13 cellular contexts compared by ENCODE assay signal in the genomic region with DNA sequence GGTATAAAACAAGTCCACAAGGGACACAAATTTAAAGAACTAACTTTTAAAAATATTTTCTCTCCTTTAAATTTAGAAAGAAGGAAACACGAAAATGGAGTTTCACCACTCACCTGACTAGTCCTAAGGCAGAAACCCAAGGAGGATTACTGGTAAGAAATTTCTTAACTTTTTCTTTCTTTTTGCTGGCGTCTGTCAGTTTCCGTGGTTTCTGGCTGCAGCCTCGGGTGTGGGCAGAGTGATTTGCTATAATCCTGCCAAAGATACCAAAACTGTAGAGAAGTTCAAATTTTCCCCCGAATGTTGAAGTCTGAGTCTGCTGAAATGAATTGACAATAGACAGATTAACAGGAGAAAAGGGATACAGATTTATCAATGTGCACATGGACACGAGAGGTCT.
DNase-seq lines count a peak whose midpoint lies in the region; ATAC-seq lines count a peak whose summit lies in the region.
"Had no signal": no experiment of that assay in that cellular context is flagged by ENCODE, and none has a peak within 500 bp of the region (broad histone marks: within the 10 kb centered on the region; RNA-seq: fewer than 3 reads in every experiment).

No MANE protein-coding gene starts in this region.

- no peaks in the 10 kb centered on the region for H3K36me3 Mint-ChIP-seq in activated CD4-positive, alpha-beta memory T cell treated with anti-CD3 and anti-CD28 coated beads, Interleukin-2, amount 10 ng/mL, durations not matched to agents 7 days and 5 days (ENCODE audit: low read depth)
- no peaks in the 10 kb centered on the region for H3K36me3 Mint-ChIP-seq in natural killer cell treated with Interleukin-12 subunit alpha and Interleukin-12 subunit beta and Interleukin-15 and Interleukin-18, amount 100 ng/mL, for 72 hours

- H3K27ac Mint-ChIP-seq in activated CD4-positive, alpha-beta memory T cell treated with anti-CD3 and anti-CD28 coated beads, Interleukin-2, amount 10 ng/mL, durations not matched to agents 7 days and 5 days: no peak overlapping the region
- no peak overlapping the region for H3K27ac Mint-ChIP-seq in natural killer cell treated with Interleukin-12 subunit alpha and Interleukin-12 subunit beta and Interleukin-15 and Interleukin-18, amount 100 ng/mL, for 72 hours

- POLR2A ChIA-PET in activated CD4-positive, alpha-beta memory T cell treated with anti-CD3 and anti-CD28 coated beads, Interleukin-2, amount 10 ng/mL, durations not matched to agents 7 days and 5 days (lab: Charles Lee): no interaction called here

- no peaks in the 10 kb centered on the region for H3K4me1 Mint-ChIP-seq in activated CD4-positive, alpha-beta memory T cell treated with anti-CD3 and anti-CD28 coated beads, Interleukin-2, amount 10 ng/mL, durations not matched to agents 7 days and 5 days
- no peaks in the 10 kb centered on the region for H3K4me1 Mint-ChIP-seq in natural killer cell treated with Interleukin-12 subunit alpha and Interleukin-12 subunit beta and Interleukin-15 and Interleukin-18, amount 100 ng/mL, for 72 hours (ENCODE audit: low read depth in 2 of 2)

- ATAC-seq in GM18502 (IDR thresholded peaks at IDR 0.05; ENCODE audit: poor library complexity, unreplicated experiment) (peak; percentile 18), GM21619 (IDR thresholded peaks at IDR 0.05; ENCODE audit: unreplicated experiment) (peak; percentile 23), HG03565 (IDR thresholded peaks at IDR 0.05; ENCODE audit: unreplicated experiment) (peak; percentile 15)
- no peak for ATAC-seq in natural killer cell treated with Interleukin-12 subunit alpha and Interleukin-12 subunit beta and Interleukin-15 and Interleukin-18, amount 100 ng/mL, for 72 hours
- ATAC-seq: HCT116 had no signal

- CTCF ChIA-PET in activated CD4-positive, alpha-beta memory T cell treated with anti-CD3 and anti-CD28 coated beads, Interleukin-2, amount 10 ng/mL, durations not matched to agents 7 days and 5 days (lab: Charles Lee): no interaction called here

- H3K27me3 Mint-ChIP-seq in activated CD4-positive, alpha-beta memory T cell treated with anti-CD3 and anti-CD28 coated beads, Interleukin-2, amount 10 ng/mL, durations not matched to agents 7 days and 5 days: no peaks in the 10 kb centered on the region
- H3K27me3 Mint-ChIP-seq in natural killer cell treated with Interleukin-12 subunit alpha and Interleukin-12 subunit beta and Interleukin-15 and Interleukin-18, amount 100 ng/mL, for 72 hours: no peaks in the 10 kb centered on the region

- H3K4me3 Mint-ChIP-seq in activated CD4-positive, alpha-beta memory T cell treated with anti-CD3 and anti-CD28 coated beads, Interleukin-2, amount 10 ng/mL, durations not matched to agents 7 days and 5 days: no peak overlapping the region
- no peak overlapping the region for H3K4me3 Mint-ChIP-seq in natural killer cell treated with Interleukin-12 subunit alpha and Interleukin-12 subunit beta and Interleukin-15 and Interleukin-18, amount 100 ng/mL, for 72 hours

- DNase-seq in astrocyte of the hippocampus (ENCODE audit: low read depth, low spot score): peak; percentile 21
- no peak for DNase-seq in pons (ENCODE audit: low spot score)
- DNase-seq in NCI-H2227 (lab: John Stamatoyannopoulos, UW; ENCODE audit: unreplicated experiment): no peak
- DNase-seq in activated CD4-positive, alpha-beta memory T cell treated with anti-CD3 and anti-CD28 coated beads, Interleukin-2, amount 10 ng/mL, durations not matched to agents 7 days and 5 days: no peak
- DNase-seq in natural killer cell treated with Interleukin-12 subunit alpha and Interleukin-12 subunit beta and Interleukin-15 and Interleukin-18, amount 100 ng/mL, for 72 hours (ENCODE audit: low spot score): no peak
- DNase-seq: activated naive CD4-positive, alpha-beta T cell treated with Interleukin-2 at 50 U/mL for 16 hours; caudate nucleus; NCI-H187; NCI-H69 had no signal

- H3K9me3 Mint-ChIP-seq in activated CD4-positive, alpha-beta memory T cell treated with anti-CD3 and anti-CD28 coated beads, Interleukin-2, amount 10 ng/mL, durations not matched to agents 7 days and 5 days: no peaks in the 10 kb centered on the region
- H3K9me3 Mint-ChIP-seq in natural killer cell treated with Interleukin-12 subunit alpha and Interleukin-12 subunit beta and Interleukin-15 and Interleukin-18, amount 100 ng/mL, for 72 hours: no peaks in the 10 kb centered on the region

Comparison
In these comparisons a context has a peak if more than half of its experiments do, and no peak if none do; other contexts are left out.
1. ATAC-seq: peak in GM18502 (single experiment), GM21619 (single experiment) and HG03565 (single experiment); none in natural killer cell treated with Interleukin-12 subunit alpha and Interleukin-12 subunit beta and Interleukin-15 and Interleukin-18, amount 100 ng/mL, for 72 hours (0 of 2).